1 cellular context compared by ENCODE assay signal in genomic region chr3:174960898-174961297, GRCh38.
TF ChIP-seq lines count a peak whose summit lies in the region.

No MANE protein-coding gene starts in this region.

TF ChIP-seq in IMR-90, 13 proteins besides CTCF, POLR2A, EP300 and RAD21 (continued from another document):
- no peak for TF ChIP-seq CHD1 (IDR thresholded peaks at IDR 0.05; ENCODE audit: low read depth, low read length)
- no peak for TF ChIP-seq MXI1 (IDR thresholded peaks at IDR 0.05; ENCODE audit: borderline replicate concordance, low read depth, low read length)
- no peak for TF ChIP-seq CEBPB (IDR thresholded peaks at IDR 0.05; ENCODE audit: low read depth, low read length)
- no peak for TF ChIP-seq RFX5 (IDR thresholded peaks at IDR 0.05; ENCODE audit: low read depth, low read length)
- TF ChIP-seq BHLHE40 (IDR thresholded peaks at IDR 0.05; ENCODE audit: low read depth, low read length), result no peak
- no peak for TF ChIP-seq FOS (IDR thresholded peaks at IDR 0.05; ENCODE audit: low read depth, low read length)
- TF ChIP-seq NFE2L2 (IDR thresholded peaks at IDR 0.05; ENCODE audit: low read depth, low read length), result no peak
